1 cellular context compared by ENCODE assay signal in genomic region chr21:38293765-38294164, GRCh38.
TF ChIP-seq lines count a peak whose summit lies in the region.

No MANE protein-coding gene starts in this region.

TF ChIP-seq in K562, 482 proteins besides CTCF, POLR2A, EP300 and RAD21 (continued from another document):
- TF ChIP-seq, protein P1, sequence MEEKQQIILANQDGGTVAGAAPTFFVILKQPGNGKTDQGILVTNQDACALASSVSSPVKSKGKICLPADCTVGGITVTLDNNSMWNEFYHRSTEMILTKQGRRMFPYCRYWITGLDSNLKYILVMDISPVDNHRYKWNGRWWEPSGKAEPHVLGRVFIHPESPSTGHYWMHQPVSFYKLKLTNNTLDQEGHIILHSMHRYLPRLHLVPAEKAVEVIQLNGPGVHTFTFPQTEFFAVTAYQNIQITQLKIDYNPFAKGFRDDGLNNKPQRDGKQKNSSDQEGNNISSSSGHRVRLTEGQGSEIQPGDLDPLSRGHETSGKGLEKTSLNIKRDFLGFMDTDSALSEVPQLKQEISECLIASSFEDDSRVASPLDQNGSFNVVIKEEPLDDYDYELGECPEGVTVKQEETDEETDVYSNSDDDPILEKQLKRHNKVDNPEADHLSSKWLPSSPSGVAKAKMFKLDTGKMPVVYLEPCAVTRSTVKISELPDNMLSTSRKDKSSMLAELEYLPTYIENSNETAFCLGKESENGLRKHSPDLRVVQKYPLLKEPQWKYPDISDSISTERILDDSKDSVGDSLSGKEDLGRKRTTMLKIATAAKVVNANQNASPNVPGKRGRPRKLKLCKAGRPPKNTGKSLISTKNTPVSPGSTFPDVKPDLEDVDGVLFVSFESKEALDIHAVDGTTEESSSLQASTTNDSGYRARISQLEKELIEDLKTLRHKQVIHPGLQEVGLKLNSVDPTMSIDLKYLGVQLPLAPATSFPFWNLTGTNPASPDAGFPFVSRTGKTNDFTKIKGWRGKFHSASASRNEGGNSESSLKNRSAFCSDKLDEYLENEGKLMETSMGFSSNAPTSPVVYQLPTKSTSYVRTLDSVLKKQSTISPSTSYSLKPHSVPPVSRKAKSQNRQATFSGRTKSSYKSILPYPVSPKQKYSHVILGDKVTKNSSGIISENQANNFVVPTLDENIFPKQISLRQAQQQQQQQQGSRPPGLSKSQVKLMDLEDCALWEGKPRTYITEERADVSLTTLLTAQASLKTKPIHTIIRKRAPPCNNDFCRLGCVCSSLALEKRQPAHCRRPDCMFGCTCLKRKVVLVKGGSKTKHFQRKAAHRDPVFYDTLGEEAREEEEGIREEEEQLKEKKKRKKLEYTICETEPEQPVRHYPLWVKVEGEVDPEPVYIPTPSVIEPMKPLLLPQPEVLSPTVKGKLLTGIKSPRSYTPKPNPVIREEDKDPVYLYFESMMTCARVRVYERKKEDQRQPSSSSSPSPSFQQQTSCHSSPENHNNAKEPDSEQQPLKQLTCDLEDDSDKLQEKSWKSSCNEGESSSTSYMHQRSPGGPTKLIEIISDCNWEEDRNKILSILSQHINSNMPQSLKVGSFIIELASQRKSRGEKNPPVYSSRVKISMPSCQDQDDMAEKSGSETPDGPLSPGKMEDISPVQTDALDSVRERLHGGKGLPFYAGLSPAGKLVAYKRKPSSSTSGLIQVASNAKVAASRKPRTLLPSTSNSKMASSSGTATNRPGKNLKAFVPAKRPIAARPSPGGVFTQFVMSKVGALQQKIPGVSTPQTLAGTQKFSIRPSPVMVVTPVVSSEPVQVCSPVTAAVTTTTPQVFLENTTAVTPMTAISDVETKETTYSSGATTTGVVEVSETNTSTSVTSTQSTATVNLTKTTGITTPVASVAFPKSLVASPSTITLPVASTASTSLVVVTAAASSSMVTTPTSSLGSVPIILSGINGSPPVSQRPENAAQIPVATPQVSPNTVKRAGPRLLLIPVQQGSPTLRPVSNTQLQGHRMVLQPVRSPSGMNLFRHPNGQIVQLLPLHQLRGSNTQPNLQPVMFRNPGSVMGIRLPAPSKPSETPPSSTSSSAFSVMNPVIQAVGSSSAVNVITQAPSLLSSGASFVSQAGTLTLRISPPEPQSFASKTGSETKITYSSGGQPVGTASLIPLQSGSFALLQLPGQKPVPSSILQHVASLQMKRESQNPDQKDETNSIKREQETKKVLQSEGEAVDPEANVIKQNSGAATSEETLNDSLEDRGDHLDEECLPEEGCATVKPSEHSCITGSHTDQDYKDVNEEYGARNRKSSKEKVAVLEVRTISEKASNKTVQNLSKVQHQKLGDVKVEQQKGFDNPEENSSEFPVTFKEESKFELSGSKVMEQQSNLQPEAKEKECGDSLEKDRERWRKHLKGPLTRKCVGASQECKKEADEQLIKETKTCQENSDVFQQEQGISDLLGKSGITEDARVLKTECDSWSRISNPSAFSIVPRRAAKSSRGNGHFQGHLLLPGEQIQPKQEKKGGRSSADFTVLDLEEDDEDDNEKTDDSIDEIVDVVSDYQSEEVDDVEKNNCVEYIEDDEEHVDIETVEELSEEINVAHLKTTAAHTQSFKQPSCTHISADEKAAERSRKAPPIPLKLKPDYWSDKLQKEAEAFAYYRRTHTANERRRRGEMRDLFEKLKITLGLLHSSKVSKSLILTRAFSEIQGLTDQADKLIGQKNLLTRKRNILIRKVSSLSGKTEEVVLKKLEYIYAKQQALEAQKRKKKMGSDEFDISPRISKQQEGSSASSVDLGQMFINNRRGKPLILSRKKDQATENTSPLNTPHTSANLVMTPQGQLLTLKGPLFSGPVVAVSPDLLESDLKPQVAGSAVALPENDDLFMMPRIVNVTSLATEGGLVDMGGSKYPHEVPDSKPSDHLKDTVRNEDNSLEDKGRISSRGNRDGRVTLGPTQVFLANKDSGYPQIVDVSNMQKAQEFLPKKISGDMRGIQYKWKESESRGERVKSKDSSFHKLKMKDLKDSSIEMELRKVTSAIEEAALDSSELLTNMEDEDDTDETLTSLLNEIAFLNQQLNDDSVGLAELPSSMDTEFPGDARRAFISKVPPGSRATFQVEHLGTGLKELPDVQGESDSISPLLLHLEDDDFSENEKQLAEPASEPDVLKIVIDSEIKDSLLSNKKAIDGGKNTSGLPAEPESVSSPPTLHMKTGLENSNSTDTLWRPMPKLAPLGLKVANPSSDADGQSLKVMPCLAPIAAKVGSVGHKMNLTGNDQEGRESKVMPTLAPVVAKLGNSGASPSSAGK (IDR thresholded peaks at IDR 0.05): 0 out of 2 replicates have a peak, but pooled peaks have one; percentile 29
- TF ChIP-seq LEF1 (IDR thresholded peaks at IDR 0.05) (no peak), CBX5 (IDR thresholded peaks at IDR 0.05; ENCODE audit: borderline replicate concordance, low read depth) (no peak), BRD4 (IDR thresholded peaks at IDR 0.05) (no peak), KLF16 (IDR thresholded peaks at IDR 0.05) (no peak), ZNF57 (CRISPR knock-in tag; IDR thresholded peaks at IDR 0.05) (no peak), ZNF717 (CRISPR knock-in tag; IDR thresholded peaks at IDR 0.05) (no peak), THRB (CRISPR knock-in tag; conservative IDR thresholded peaks at IDR 0.05) (no peak), SMAD1 (IDR thresholded peaks at IDR 0.05; ENCODE audit: low read depth, low read length, partially characterized antibody) (no peak), TEAD1 (CRISPR knock-in tag; IDR thresholded peaks at IDR 0.05) (no peak), MTA2 (IDR thresholded peaks at IDR 0.05; ENCODE audit: low read depth) (no peak), GTF2E2 (tag; IDR thresholded peaks at IDR 0.05) (no peak), HOMEZ (CRISPR knock-in tag; IDR thresholded peaks at IDR 0.05) (no peak), CXXC5 (CRISPR knock-in tag; IDR thresholded peaks at IDR 0.05) (no peak), POLR3A (IDR thresholded peaks at IDR 0.05; ENCODE audit: borderline replicate concordance, extremely low read depth, insufficient read depth, insufficient read length) (no peak), ZNF354B (CRISPR knock-in tag; IDR thresholded peaks at IDR 0.05) (no peak), TCF3 (CRISPR knock-in tag; IDR thresholded peaks at IDR 0.05) (0 out of 2 replicates have a peak, but pooled peaks have one; percentile 11), RCOR1 (IDR thresholded peaks at IDR 0.05; ENCODE audit: borderline replicate concordance in 1 of 2, low read depth in 2 of 2, low read length in 2 of 2) (no peak), ZNF764 (CRISPR knock-in tag; IDR thresholded peaks at IDR 0.05; ENCODE audit: low read depth) (no peak), PRPF4 (IDR thresholded peaks at IDR 0.05; ENCODE audit: insufficient read depth, low read depth, low read length, poor library complexity, severe bottlenecking) (no peak), MAFG (tag; conservative IDR thresholded peaks at IDR 0.05) (no peak), KAT7 (CRISPR knock-in tag; IDR thresholded peaks at IDR 0.05; ENCODE audit: borderline replicate concordance) (no peak), NFIC (IDR thresholded peaks at IDR 0.05) (peak; percentile 84), JUNB (CRISPR knock-in tag; conservative IDR thresholded peaks at IDR 0.05) (no peak), WHSC1 (IDR thresholded peaks at IDR 0.05; ENCODE audit: low read length) (no peak), ZNF584 (CRISPR knock-in tag; IDR thresholded peaks at IDR 0.05; ENCODE audit: low read depth) (no peak)
- TF ChIP-seq, protein P2, sequence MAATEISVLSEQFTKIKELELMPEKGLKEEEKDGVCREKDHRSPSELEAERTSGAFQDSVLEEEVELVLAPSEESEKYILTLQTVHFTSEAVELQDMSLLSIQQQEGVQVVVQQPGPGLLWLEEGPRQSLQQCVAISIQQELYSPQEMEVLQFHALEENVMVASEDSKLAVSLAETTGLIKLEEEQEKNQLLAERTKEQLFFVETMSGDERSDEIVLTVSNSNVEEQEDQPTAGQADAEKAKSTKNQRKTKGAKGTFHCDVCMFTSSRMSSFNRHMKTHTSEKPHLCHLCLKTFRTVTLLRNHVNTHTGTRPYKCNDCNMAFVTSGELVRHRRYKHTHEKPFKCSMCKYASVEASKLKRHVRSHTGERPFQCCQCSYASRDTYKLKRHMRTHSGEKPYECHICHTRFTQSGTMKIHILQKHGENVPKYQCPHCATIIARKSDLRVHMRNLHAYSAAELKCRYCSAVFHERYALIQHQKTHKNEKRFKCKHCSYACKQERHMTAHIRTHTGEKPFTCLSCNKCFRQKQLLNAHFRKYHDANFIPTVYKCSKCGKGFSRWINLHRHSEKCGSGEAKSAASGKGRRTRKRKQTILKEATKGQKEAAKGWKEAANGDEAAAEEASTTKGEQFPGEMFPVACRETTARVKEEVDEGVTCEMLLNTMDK (IDR thresholded peaks at IDR 0.05; ENCODE audit: borderline replicate concordance, insufficient read depth, low read depth, low read length, poor library complexity, severe bottlenecking): no peak
- TF ChIP-seq, protein P3, sequence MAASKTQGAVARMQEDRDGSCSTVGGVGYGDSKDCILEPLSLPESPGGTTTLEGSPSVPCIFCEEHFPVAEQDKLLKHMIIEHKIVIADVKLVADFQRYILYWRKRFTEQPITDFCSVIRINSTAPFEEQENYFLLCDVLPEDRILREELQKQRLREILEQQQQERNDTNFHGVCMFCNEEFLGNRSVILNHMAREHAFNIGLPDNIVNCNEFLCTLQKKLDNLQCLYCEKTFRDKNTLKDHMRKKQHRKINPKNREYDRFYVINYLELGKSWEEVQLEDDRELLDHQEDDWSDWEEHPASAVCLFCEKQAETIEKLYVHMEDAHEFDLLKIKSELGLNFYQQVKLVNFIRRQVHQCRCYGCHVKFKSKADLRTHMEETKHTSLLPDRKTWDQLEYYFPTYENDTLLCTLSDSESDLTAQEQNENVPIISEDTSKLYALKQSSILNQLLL (CRISPR knock-in tag; IDR thresholded peaks at IDR 0.05; ENCODE audit: borderline replicate concordance): no peak
- TF ChIP-seq, protein P4, sequence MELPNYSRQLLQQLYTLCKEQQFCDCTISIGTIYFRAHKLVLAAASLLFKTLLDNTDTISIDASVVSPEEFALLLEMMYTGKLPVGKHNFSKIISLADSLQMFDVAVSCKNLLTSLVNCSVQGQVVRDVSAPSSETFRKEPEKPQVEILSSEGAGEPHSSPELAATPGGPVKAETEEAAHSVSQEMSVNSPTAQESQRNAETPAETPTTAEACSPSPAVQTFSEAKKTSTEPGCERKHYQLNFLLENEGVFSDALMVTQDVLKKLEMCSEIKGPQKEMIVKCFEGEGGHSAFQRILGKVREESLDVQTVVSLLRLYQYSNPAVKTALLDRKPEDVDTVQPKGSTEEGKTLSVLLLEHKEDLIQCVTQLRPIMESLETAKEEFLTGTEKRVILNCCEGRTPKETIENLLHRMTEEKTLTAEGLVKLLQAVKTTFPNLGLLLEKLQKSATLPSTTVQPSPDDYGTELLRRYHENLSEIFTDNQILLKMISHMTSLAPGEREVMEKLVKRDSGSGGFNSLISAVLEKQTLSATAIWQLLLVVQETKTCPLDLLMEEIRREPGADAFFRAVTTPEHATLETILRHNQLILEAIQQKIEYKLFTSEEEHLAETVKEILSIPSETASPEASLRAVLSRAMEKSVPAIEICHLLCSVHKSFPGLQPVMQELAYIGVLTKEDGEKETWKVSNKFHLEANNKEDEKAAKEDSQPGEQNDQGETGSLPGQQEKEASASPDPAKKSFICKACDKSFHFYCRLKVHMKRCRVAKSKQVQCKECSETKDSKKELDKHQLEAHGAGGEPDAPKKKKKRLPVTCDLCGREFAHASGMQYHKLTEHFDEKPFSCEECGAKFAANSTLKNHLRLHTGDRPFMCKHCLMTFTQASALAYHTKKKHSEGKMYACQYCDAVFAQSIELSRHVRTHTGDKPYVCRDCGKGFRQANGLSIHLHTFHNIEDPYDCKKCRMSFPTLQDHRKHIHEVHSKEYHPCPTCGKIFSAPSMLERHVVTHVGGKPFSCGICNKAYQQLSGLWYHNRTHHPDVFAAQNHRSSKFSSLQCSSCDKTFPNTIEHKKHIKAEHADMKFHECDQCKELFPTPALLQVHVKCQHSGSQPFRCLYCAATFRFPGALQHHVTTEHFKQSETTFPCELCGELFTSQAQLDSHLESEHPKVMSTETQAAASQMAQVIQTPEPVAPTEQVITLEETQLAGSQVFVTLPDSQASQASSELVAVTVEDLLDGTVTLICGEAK (IDR thresholded peaks at IDR 0.05): no peak
- TF ChIP-seq, protein P4 (CRISPR knock-in tag; IDR thresholded peaks at IDR 0.05): no peak
